In the genomic region with DNA sequence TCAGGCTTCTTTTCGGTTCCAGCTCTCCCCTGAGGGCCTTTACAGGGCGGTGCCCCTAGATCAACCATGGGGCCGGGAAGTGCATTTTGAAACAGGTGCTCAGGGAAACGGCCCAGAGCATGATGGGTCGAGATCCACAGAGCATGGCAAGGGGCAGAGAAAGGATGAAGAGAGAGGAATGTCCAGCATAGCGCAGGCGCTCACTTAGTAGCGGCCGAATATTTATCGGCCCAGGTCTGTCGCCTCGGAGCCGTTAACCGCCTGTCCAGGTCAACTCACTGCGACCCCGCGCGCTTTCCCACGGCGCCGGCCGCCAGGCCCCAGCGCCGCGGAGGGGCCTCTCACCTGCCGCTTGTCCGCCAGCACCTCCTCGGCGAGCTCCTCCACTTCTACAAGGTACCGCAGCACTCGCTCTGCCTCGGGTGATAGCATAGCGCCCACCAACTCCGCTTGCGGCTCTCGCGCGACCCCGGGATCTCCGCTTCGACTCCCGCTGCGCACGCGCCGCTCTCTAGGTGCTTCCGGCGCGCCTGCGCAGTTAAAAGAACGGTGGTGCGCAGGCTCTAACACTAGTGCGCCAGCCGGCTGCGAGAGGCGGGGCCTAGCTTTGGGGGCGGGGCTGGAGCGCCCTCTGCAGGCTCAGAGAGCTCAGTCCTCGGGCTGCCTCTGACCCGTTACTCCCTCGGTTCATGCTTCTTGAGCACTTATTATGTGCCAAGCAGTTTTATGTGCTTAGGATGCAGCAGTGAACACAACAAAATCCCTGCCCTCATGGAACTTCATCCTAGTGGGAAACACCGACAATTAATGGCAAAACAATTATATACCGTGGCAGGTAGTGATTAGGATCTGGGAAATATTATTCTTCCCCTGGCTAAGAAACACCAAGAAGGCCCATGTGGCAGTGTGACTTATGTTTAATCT, we compare ENCODE assay signal across 8 cellular contexts. TPM values are rescaled to one million over a fixed set of nuclear protein-coding genes. Genes with fewer than 3 reads are reported as not detected.
A peak's percentile ranks its signal among the peaks of the same experiment; 100 is the strongest.
DNase-seq lines count a peak whose midpoint lies in the region; ATAC-seq, FAIRE-seq and TF ChIP-seq lines count a peak whose summit lies in the region.

A gene (minus strand): TSS at position 517 of the 924 bp plus-strand sequence. CDS start 85 bp downstream, at position 432.

- peak within 1 kb of the TSS; percentile 71 to 92 for H3K9ac ChIP-seq in kidney (ENCODE audit: low read length in 2 of 2)

- TF ChIP-seq POLR2A in GM19099 (IDR thresholded peaks at IDR 0.05; ENCODE audit: extremely low read depth, insufficient read length, low read depth), result peak; percentile 85

- H3K9me3 ChIP-seq in kidney (ENCODE audit: control insufficient read depth in 1 of 2, low read length in 2 of 2), result no peaks in the 10 kb centered on the region

- H3K27ac ChIP-seq in kidney (ENCODE audit: low read depth in 2 of 2, low read length in 2 of 2), result peak within 1 kb of the TSS in 1 of 2 donors; percentile 52

- H3K4me1 ChIP-seq in kidney (ENCODE audit: control insufficient read depth in 1 of 2, insufficient read depth in 1 of 2, low read depth in 1 of 2, low read length in 2 of 2), result peaks cover 6 to 11% of the 10 kb centered on the region in 2 donors

- DNase-seq in BJ (ENCODE audit: low read depth) (peak; percentile 68), NCI-H446 (lab: John Stamatoyannopoulos, UW) (peak; percentile 89 to 99), cerebellar cortex (ENCODE audit: low spot score) (peak; percentile 92), kidney (peak; percentile 98)
- peak; percentile 93 for DNase-seq in activated CD4-positive, CD25-positive, alpha-beta regulatory T cell treated with anti-CD3 and anti-CD28 coated beads, Interleukin-2, amount 50 U/mL, for 16 hours (ENCODE audit: low read depth, low spot score)
- DNase-seq in stimulated activated CD4-positive, alpha-beta T cell treated with anti-CD3 and anti-CD28 coated beads, Interleukin-15, amount 100 ng/mL, for 1 hour (ENCODE audit: low read depth in 1 of 2, low spot score in 1 of 2), result peak; percentile 94 to 98

- H3K4me3 ChIP-seq in BJ (ENCODE audit: low read depth, low read length), result peak within 1 kb of the TSS; percentile 56
- H3K4me3 ChIP-seq in kidney (ENCODE audit: low read length in 2 of 2), result peak within 1 kb of the TSS; percentile 86 to 89

- intact Hi-C loops in kidney (cut with DNase I), result loop anchor here (5.0 to 10.0 kb wide), 2 partner anchors 99 to 127 kb away; no protein-coding TSS in a partner anchor

- H3K36me3 ChIP-seq in BJ (ENCODE audit: control insufficient read depth, insufficient read depth, low read length) (peaks cover 12% of the 10 kb centered on the region), kidney (ENCODE audit: control insufficient read depth in 1 of 2, insufficient read depth in 2 of 2, low read length in 2 of 2) (peaks cover 12 to 21% of the 10 kb centered on the region in 2 donors)

- CTCF ChIA-PET in BJ (lab: Yijun Ruan, JAX), result interaction anchor here (0.7 to 7.1 kb wide), 25 partner anchors 8 to 312 kb away, joined by 3 to 71 read pairs (median 4); no protein-coding TSS in a partner anchor

- peak; percentile 99 for TF ChIP-seq CTCF in BJ (IDR thresholded peaks at IDR 0.05; ENCODE audit: insufficient read depth, low read depth, low read length)
- TF ChIP-seq CTCF in kidney (IDR thresholded peaks at IDR 0.05; ENCODE audit: borderline replicate concordance, extremely low read depth, insufficient read depth), result peak; percentile 94

- POLR2A ChIA-PET in BJ (lab: Charles Lee), result interaction anchor here (0.5 kb wide), 1 partner anchor 145 kb away, joined by 9 read pairs; no protein-coding TSS in a partner anchor

- ATAC-seq in HG03378 (IDR thresholded peaks at IDR 0.05; ENCODE audit: unreplicated experiment), result peak; percentile 89

- peaks cover 4% of the 10 kb centered on the region for H3K27me3 ChIP-seq in BJ (ENCODE audit: control insufficient read depth, insufficient read depth, low read length)

- FAIRE-seq in kidney (lab: Jason Lieb, UNC), result no peak

RNA-seq across cellular contexts. Expression of the gene that starts here (rescaled TPM):
- polyA plus RNA-seq in BJ (2011; rRNA removed), result 13.9 and 16.5 TPM in 2 replicates
- 1.7 and 1.9 TPM in 2 replicates for polyA minus RNA-seq in BJ (2011; rRNA and poly(A)+ RNA removed)
- 10.4 TPM for total RNA-seq in kidney
- 22.5 TPM for polyA plus RNA-seq in kidney (ENCODE audit: insufficient read depth, low read depth, low replicate concordance)
